In the genomic region with DNA sequence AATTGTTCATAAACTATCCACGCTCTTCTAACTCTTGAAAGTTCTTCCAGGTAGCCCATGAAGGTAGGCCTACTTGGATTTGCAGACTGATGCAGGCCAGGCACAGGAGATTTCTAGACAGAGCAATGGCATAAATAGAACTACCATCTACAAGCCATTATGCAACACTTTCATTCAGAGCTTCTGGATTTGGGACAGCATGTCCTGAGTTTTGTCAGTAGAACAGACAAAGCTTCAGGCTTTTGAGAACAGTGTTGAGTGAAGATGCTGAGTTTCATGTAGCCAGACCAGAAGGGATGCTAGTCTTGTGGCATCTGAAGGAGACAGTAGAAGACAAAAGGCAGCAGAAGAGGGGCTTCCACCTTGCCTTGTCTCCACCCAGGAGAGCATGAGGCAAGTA, we compare ENCODE assay signal across 6 cellular contexts.
"Had no signal": no experiment of that assay in that cellular context is flagged by ENCODE, and none has a peak within 500 bp of the region (broad histone marks: within the 10 kb centered on the region; RNA-seq: fewer than 3 reads in every experiment).

No MANE protein-coding gene starts in this region.

- H2AFZ ChIP-seq: GM23338 had no signal

- H3K4me3 ChIP-seq: GM23338 had no signal

- FAIRE-seq: H1, H54, HTR-8/SVneo had no signal

- ATAC-seq: GM23338 had no signal

- H3K4me2 ChIP-seq: GM23338 had no signal

- DNase-seq: H9, HCEC 1CT had no signal
